In the genomic region with DNA sequence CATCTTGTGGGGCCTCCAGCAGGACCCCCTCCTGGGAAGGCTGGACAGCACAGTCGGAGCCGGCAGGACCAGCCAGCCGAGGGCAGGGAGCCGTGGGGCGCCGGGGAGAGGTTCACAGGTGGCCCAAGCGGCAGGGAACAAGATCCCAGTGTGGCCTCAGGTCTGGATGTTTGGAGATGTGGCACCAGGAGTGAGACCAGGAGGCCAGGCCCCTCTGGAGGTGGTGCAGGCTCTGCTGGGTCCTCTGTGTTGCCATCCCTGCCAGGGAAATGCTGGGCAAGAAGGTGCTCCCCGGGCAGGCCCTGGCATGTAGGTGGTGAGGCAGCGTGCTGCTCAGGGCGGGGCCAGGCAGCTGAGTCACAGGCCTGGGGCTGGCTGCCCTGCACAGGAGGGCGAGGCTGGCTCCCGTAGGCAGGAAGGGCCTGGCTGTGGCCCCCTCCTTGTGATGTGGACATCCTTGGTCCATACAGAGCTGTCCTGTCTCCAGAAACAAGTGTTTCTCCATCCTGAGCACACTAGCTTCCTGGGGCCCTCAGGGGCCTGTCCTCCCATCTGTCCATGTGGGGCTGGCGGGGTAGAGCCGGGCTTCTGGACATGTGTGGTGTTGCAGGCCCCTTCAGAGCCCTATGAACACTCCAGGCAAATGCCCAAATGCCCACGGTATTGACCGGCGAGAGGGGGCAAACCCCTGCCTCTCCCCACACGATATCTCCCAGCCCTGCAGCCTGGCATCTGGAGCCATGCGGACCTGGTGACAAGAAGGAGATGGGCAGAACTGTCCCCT, we compare ENCODE assay signal across 8 cellular contexts. TPM values are rescaled to one million over a fixed set of nuclear protein-coding genes. Genes with fewer than 3 reads are reported as not detected.
DNase-seq lines count a peak whose midpoint lies in the region; ATAC-seq and TF ChIP-seq lines count a peak whose summit lies in the region.

No MANE protein-coding gene starts in this region.

- BruUV-seq in A673 (replicated peaks; lab: Mats Ljungman, UMichigan) = no TSS peak

- H3K27ac ChIP-seq in A673 (ENCODE audit: low read depth, low read length, poor library complexity, severe bottlenecking) (peak overlapping the region; percentile 16), SJSA1 (0 out of 2 replicates have a peak overlapping the region, but pooled peaks have one; percentile 13), right cardiac atrium (ENCODE audit: low read length) (no peak overlapping the region)

- POLR2A ChIA-PET in A673 (lab: Charles Lee; ENCODE audit: low non-redundant PET) = no interaction called here

- ATAC-seq in HG03442 (IDR thresholded peaks at IDR 0.05; ENCODE audit: unreplicated experiment) (peak; percentile 47), right cardiac atrium (peak; percentile 29 to 51), HG03571 (IDR thresholded peaks at IDR 0.05; ENCODE audit: unreplicated experiment) (no peak)

- intact Hi-C loops in A673 (cut with micrococcal nuclease; ENCODE audit: unreplicated experiment) (no loop called here), right cardiac atrium (cut with DNase I) (no loop called here)

- CTCF ChIA-PET in A673 (lab: Charles Lee) = interaction anchor here (0.6 kb wide), 1 partner anchor 17 kb away, joined by 4 read pairs; no protein-coding TSS in a partner anchor

- WGBS in right cardiac atrium = 84% methylated on average over 19 of the region's 19 CpGs

- peaks cover 5% of the 10 kb centered on the region for H3K4me1 ChIP-seq in A673 (ENCODE audit: insufficient read depth, low read length, poor library complexity, severe bottlenecking)
- H3K4me1 ChIP-seq in SJSA1 (replicated peaks) = peaks cover 36% of the 10 kb centered on the region
- no peaks in the 10 kb centered on the region for H3K4me1 ChIP-seq in right cardiac atrium (ENCODE audit: control insufficient read depth, insufficient read depth, low read length)

- no peak for TF ChIP-seq CTCF in A673 (conservative IDR thresholded peaks at IDR 0.05; ENCODE audit: low read depth, low read length)

- H3K9me3 ChIP-seq in A673 (ENCODE audit: low read depth, low read length, poor library complexity, severe bottlenecking) (no peaks in the 10 kb centered on the region), SJSA1 (replicated peaks) (no peaks in the 10 kb centered on the region), right cardiac atrium (ENCODE audit: control insufficient read depth, low read length) (no peaks in the 10 kb centered on the region)

- DNase-seq in A673 (ENCODE audit: low spot score) (no peak), SJSA1 (ENCODE audit: low read depth in 1 of 2, low spot score in 2 of 2) (peak; percentile 47 to 55), right cardiac atrium (peak in 2 of 3 donors; percentile 56 to 58), SK-N-DZ (ENCODE audit: low spot score) (no peak), KBM-7 (no peak), H7 (no peak)

- in situ Hi-C loops in KBM-7 (cut with MboI; ENCODE audit: low pct_unique_long_range_greater_than_20kb, low sequenced_read_pairs) = loop anchor here (10.0 kb wide), 1 partner anchor 92 kb away; no protein-coding TSS in a partner anchor

- no peak overlapping the region for H3K4me3 ChIP-seq in A673 (ENCODE audit: low read depth, low read length, poor library complexity, severe bottlenecking)
- no peak overlapping the region for H3K4me3 ChIP-seq in SJSA1
- H3K4me3 ChIP-seq in right cardiac atrium (ENCODE audit: low read length) = no peak overlapping the region
- H3K4me3 ChIP-seq in H7 (ENCODE audit: insufficient read depth, low read depth, low read length) = no peak overlapping the region

- H3K36me3 ChIP-seq in A673 (ENCODE audit: insufficient read depth, low read length, poor library complexity, severe bottlenecking) (no peaks in the 10 kb centered on the region), SJSA1 (peaks cover 9% of the 10 kb centered on the region; the same call in 1 of the 2 replicates), H7 (replicated peaks; ENCODE audit: control insufficient read depth, insufficient read depth, low read length) (no peaks in the 10 kb centered on the region)

- H3K27me3 ChIP-seq in A673 (replicated peaks; ENCODE audit: insufficient read depth, low read depth, low read length, poor library complexity) = no peaks in the 10 kb centered on the region
- no peaks in the 10 kb centered on the region for H3K27me3 ChIP-seq in SJSA1 (replicated peaks)
- no peaks in the 10 kb centered on the region for H3K27me3 ChIP-seq in right cardiac atrium (ENCODE audit: control insufficient read depth, insufficient read depth)
- no peaks in the 10 kb centered on the region for H3K27me3 ChIP-seq in H7 (ENCODE audit: control insufficient read depth, insufficient read depth, low read length)

RNA-seq across cellular contexts. Expression of gene HGFAC, which starts 4.8 kb away (rescaled TPM):
- 4.8 TPM in 2 replicates for total RNA-seq in A673 (2021)
- 0.42 TPM in 1 of 2 replicates, not detected in the other for total RNA-seq in SJSA1 (2014; rRNA removed; shearing (Covaris generic))
- under 1 TPM in 3 of 4 donors, not detected in 1; 0.31 to 0.62 (median 0.31) TPM for total RNA-seq in right cardiac atrium
- polyA plus RNA-seq in right cardiac atrium = 0.14 TPM
- polyA plus RNA-seq in SK-N-DZ (2014; cell fraction: cytosol; rRNA removed) = 0.10 TPM in 1 of 2 replicates, not detected in the other
- 1.2 and 3.6 TPM in 2 replicates for polyA plus RNA-seq in SK-N-DZ (2014; cell fraction: nucleus; rRNA removed)
- 0.03 and 1.1 TPM in 2 replicates for total RNA-seq in H7 (2014; rRNA removed; shearing (Covaris generic))

RNA-seq across cellular contexts. Expression of gene DOK7, which starts 26.1 kb away (rescaled TPM):
- not detected in 2 replicates for total RNA-seq in A673 (2021)
- total RNA-seq in SJSA1 (2014; rRNA removed; shearing (Covaris generic)) = 0.05 TPM in 1 of 2 replicates, not detected in the other
- total RNA-seq in right cardiac atrium = 10 to 100 TPM; 28.9 to 40.0 (median 34.5) TPM
- 36.3 TPM for polyA plus RNA-seq in right cardiac atrium
- 0.35 and 0.43 TPM in 2 replicates for polyA plus RNA-seq in SK-N-DZ (2014; cell fraction: cytosol; rRNA removed)
- 0.31 TPM in 1 of 2 replicates, not detected in the other for polyA plus RNA-seq in SK-N-DZ (2014; cell fraction: nucleus; rRNA removed)
- 0.22 and 0.73 TPM in 2 replicates for total RNA-seq in H7 (2014; rRNA removed; shearing (Covaris generic))

Comparison
In these comparisons a context has a peak if more than half of its experiments do, and no peak if none do; other contexts are left out.
1. DNase-seq: peak in SJSA1 (2 of 2) and right cardiac atrium (2 of 3); none in A673 (single experiment), SK-N-DZ (single experiment), KBM-7 (single experiment) and H7 (single experiment).
2. RNA of gene DOK7, which starts 26.1 kb away (total RNA-seq): 28.9 to 40.0 TPM in right cardiac atrium; 0.22 to 0.73 TPM in H7, 0.05 TPM in SJSA1 and not detected in A673; every median in the first group is over 10 times any median in the second.